30 cellular contexts compared by ENCODE assay signal in the genomic region with DNA sequence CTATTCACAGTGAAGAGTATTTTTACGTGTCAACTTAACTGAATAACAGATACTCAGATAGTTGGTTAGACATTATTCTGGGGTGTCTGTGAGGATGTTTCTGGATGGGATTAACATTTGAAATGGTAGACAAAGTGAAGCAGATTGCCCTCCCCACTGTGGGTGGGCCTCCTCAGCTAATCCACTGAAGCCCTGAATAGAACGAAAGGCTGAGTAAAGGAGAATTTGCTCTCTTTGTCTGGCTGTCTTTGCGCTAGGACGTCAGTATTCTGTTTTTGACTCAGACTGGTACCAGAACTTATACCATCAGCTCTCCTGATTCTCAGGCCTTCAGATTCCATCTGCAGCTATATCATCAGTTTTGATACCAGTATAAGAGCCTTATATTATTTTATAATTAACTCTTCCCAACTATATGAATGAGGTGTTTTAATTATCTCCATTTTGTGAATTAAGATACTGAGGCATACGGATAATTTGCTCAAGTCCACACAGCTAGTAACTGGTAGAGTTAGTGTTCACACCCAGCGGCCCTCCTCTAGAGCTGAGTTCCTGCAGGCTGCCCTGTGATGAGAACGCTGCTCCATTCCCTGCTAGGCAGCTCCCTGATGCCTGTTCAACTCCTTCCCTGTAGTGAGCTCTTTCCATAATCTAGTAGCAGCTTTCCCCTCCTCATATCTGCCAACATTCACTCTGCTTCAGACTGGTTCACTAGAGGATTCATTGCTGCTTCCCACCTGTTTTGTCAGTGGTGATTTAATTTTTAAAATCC.
"Had no signal": no experiment of that assay in that cellular context is flagged by ENCODE, and none has a peak within 500 bp of the region (broad histone marks: within the 10 kb centered on the region; RNA-seq: fewer than 3 reads in every experiment).

No MANE protein-coding gene starts in this region.

- H3K27ac Mint-ChIP-seq: dendritic cell treated with granulocyte-macrophage colony-stimulating factor and Interleukin-4, amounts not matched to agents 40 ng/mL and 50 ng/mL, for 4 days; memory B cell; mesothelial cell of epicardium; naive B cell; natural killer cell treated with Interleukin-12 subunit alpha and Interleukin-12 subunit beta and Interleukin-15 and Interleukin-18, amount 100 ng/mL, for 72 hours; stimulated activated effector memory CD8-positive, alpha-beta T cell treated with anti-CD3 and anti-CD28 coated beads, Interleukin-12 subunit alpha, Interleukin-12 subunit beta, amount 100 ng/mL, for 72 hours had no signal

- H3K9me3 ChIP-seq: colonic mucosa, psoas muscle, thyroid gland, vagina had no signal

- H3K27me3 Mint-ChIP-seq: dendritic cell treated with granulocyte-macrophage colony-stimulating factor and Interleukin-4, amounts not matched to agents 40 ng/mL and 50 ng/mL, for 4 days; memory B cell; naive B cell; natural killer cell treated with Interleukin-12 subunit alpha and Interleukin-12 subunit beta and Interleukin-15 and Interleukin-18, amount 100 ng/mL, for 72 hours had no signal

- H3K4me3 Mint-ChIP-seq: dendritic cell treated with granulocyte-macrophage colony-stimulating factor and Interleukin-4, amounts not matched to agents 40 ng/mL and 50 ng/mL, for 4 days; memory B cell; mesothelial cell of epicardium; naive B cell; natural killer cell treated with Interleukin-12 subunit alpha and Interleukin-12 subunit beta and Interleukin-15 and Interleukin-18, amount 100 ng/mL, for 72 hours; neural crest cell; stimulated activated effector memory CD8-positive, alpha-beta T cell treated with anti-CD3 and anti-CD28 coated beads, Interleukin-12 subunit alpha, Interleukin-12 subunit beta, amount 100 ng/mL, for 72 hours had no signal

- H3K36me3 Mint-ChIP-seq: memory B cell; mesothelial cell of epicardium; natural killer cell treated with Interleukin-12 subunit alpha and Interleukin-12 subunit beta and Interleukin-15 and Interleukin-18, amount 100 ng/mL, for 72 hours; stimulated activated effector memory CD8-positive, alpha-beta T cell treated with anti-CD3 and anti-CD28 coated beads, Interleukin-12 subunit alpha, Interleukin-12 subunit beta, amount 100 ng/mL, for 72 hours had no signal

- DNase-seq: colonic mucosa; effector memory CD4-positive, alpha-beta T cell; erythroblast; esophagus squamous epithelium; foreskin melanocyte; glutamatergic neuron; heart right ventricle; hippocampal formation; mucosa of descending colon; naive B cell; nucleus accumbens; psoas muscle; right cardiac atrium; sigmoid colon; stimulated activated CD4-positive, alpha-beta T cell treated with anti-CD3 and anti-CD28 coated beads, Interleukin-2, amount 100 ng/mL, for 24 hours; stimulated activated CD4-positive, alpha-beta T cell treated with anti-CD3 and anti-CD28 coated beads, Interleukin-4, amount 100 ng/mL, for 24 hours; stimulated activated naive CD4-positive, alpha-beta T cell treated with Interleukin-2 at 50 U/mL for 16 hours; stomach; thyroid gland; trophoblast cell had no signal

- H3K4me1 ChIP-seq: colonic mucosa, esophagus squamous epithelium, heart right ventricle, psoas muscle, sigmoid colon, stomach, thyroid gland, vagina had no signal

- H3K36me3 ChIP-seq: colonic mucosa, esophagus squamous epithelium, heart right ventricle, sigmoid colon, stomach, thyroid gland, vagina had no signal

- FAIRE-seq: endometrium, keratinocyte had no signal

- H3K4me3 ChIP-seq: colonic mucosa, esophagus squamous epithelium, heart right ventricle, lung, mucosa of descending colon, psoas muscle, sigmoid colon, stomach, thyroid gland, vagina had no signal

- H3K27me3 ChIP-seq: colonic mucosa, esophagus squamous epithelium, heart right ventricle, sigmoid colon, stomach, thyroid gland, vagina had no signal

- H3K27ac ChIP-seq: colonic mucosa, esophagus squamous epithelium, heart right ventricle, psoas muscle, sigmoid colon, stomach, thyroid gland, vagina had no signal

- H3K4me1 Mint-ChIP-seq: memory B cell; mesothelial cell of epicardium; naive B cell; stimulated activated effector memory CD8-positive, alpha-beta T cell treated with anti-CD3 and anti-CD28 coated beads, Interleukin-12 subunit alpha, Interleukin-12 subunit beta, amount 100 ng/mL, for 72 hours had no signal

- ATAC-seq: heart right ventricle; mucosa of descending colon; natural killer cell treated with Interleukin-12 subunit alpha and Interleukin-12 subunit beta and Interleukin-15 and Interleukin-18, amount 100 ng/mL, for 72 hours; psoas muscle; right cardiac atrium; stimulated activated effector memory CD8-positive, alpha-beta T cell treated with anti-CD3 and anti-CD28 coated beads, Interleukin-12 subunit alpha, Interleukin-12 subunit beta, amount 100 ng/mL, for 72 hours had no signal
